ENCODE assay signal across 23 cellular contexts in genomic region chr22:27965547-27965946, GRCh38.
"Had no signal": no experiment of that assay in that cellular context is flagged by ENCODE, and none has a peak within 500 bp of the region (broad histone marks: within the 10 kb centered on the region; RNA-seq: fewer than 3 reads in every experiment).

No MANE protein-coding gene starts in this region.

- H3K27me3 ChIP-seq: esophagus squamous epithelium, gastroesophageal sphincter, stomach, transverse colon had no signal

- H3K4me1 ChIP-seq: gastroesophageal sphincter had no signal

- H3K27ac ChIP-seq: esophagus squamous epithelium, gastroesophageal sphincter, stomach, thoracic aorta, transverse colon had no signal

- H3K36me3 ChIP-seq: esophagus squamous epithelium, thoracic aorta, transverse colon had no signal

- ATAC-seq: effector memory CD8-positive, alpha-beta T cell; gastroesophageal sphincter; left cardiac atrium; left ventricle myocardium superior; sciatic nerve; stimulated activated naive B cell treated with anti-CD40 and anti-IgM and Interleukin-4, amounts not matched to agents 10 μg/mL and 1 μg/mL and 100 μg/mL, for 72 hours had no signal

- H3K9me3 ChIP-seq: esophagus squamous epithelium had no signal

- H3K4me3 ChIP-seq: esophagus squamous epithelium, gastroesophageal sphincter, lung, stomach, thoracic aorta, transverse colon had no signal

- FAIRE-seq: colon, kidney had no signal

- DNase-seq: effector memory CD8-positive, alpha-beta T cell; esophagus squamous epithelium; foreskin fibroblast; glutamatergic neuron; immature natural killer cell; kidney; left cardiac atrium; left ventricle myocardium superior; mesenchymal stem cell; midbrain; naive B cell; posterior cingulate gyrus; stimulated activated CD4-positive, alpha-beta T cell treated with anti-CD3 and anti-CD28 coated beads, Interleukin-2, amount 100 ng/mL, for 24 hours; stimulated activated CD4-positive, alpha-beta T cell treated with anti-CD3 and anti-CD28 coated beads, Interleukin-4, amount 100 ng/mL, for 4 hours; stimulated activated naive B cell treated with anti-CD40 and anti-IgM and Interleukin-4, amounts not matched to agents 10 μg/mL and 1 μg/mL and 100 μg/mL, for 72 hours; stomach; substantia nigra; transverse colon had no signal
